In genomic region chr3:79178471-79178870, GRCh38 we compare ENCODE assay signal across 16 cellular contexts.
"Had no signal": no experiment of that assay in that cellular context is flagged by ENCODE, and none has a peak within 500 bp of the region (broad histone marks: within the 10 kb centered on the region; RNA-seq: fewer than 3 reads in every experiment).

No MANE protein-coding gene starts in this region.

- H3K27me3 Mint-ChIP-seq: activated CD4-positive, alpha-beta T cell treated with anti-CD3 and anti-CD28 coated beads for 36 hours; activated CD8-positive, alpha-beta T cell treated with anti-CD3 and anti-CD28 coated beads for 36 hours; memory B cell; stimulated activated naive CD8-positive, alpha-beta T cell treated with anti-CD3 and anti-CD28 coated beads, Interleukin-15, Interleukin-2, amounts not matched to agents 100 ng/mL and 50 ng/mL, for 24 hours had no signal

- H3K9me3 Mint-ChIP-seq: nephron; stimulated activated naive CD8-positive, alpha-beta T cell treated with anti-CD3 and anti-CD28 coated beads, Interleukin-15, Interleukin-2, amounts not matched to agents 100 ng/mL and 50 ng/mL, for 24 hours had no signal

- H3K4me1 Mint-ChIP-seq: activated CD4-positive, alpha-beta T cell treated with anti-CD3 and anti-CD28 coated beads for 36 hours; memory B cell had no signal

- DNase-seq: activated CD4-positive, alpha-beta T cell treated with anti-CD3 and anti-CD28 coated beads for 36 hours; activated CD8-positive, alpha-beta T cell treated with anti-CD3 and anti-CD28 coated beads for 36 hours; activated naive CD4-positive, alpha-beta T cell; colonic mucosa; effector CD4-positive, alpha-beta T cell; heart right ventricle; islet precursor cell; left lung; stimulated activated CD4-positive, alpha-beta T cell treated with anti-CD3 and anti-CD28 coated beads, Interleukin-15, amount 100 ng/mL, for 24 hours; stimulated activated CD4-positive, alpha-beta T cell treated with anti-CD3 and anti-CD28 coated beads, Interleukin-4, amount 100 ng/mL, for 24 hours; testis; upper lobe of right lung had no signal

- H3K4me3 Mint-ChIP-seq: activated CD4-positive, alpha-beta T cell treated with anti-CD3 and anti-CD28 coated beads for 36 hours; activated CD8-positive, alpha-beta T cell treated with anti-CD3 and anti-CD28 coated beads for 36 hours; activated T-helper 1 cell treated with anti-CD3 and anti-CD28 coated beads, Interleukin-12 subunit alpha, Interleukin-12 subunit beta, Interleukin-2, Interleukin-4 antibody, amounts not matched to agents 30 ng/mL and 10 ng/mL and 1 ng/mL, durations not matched to agents 14 hours and 24 hours and 36 hours; memory B cell; nephron; stimulated activated naive CD8-positive, alpha-beta T cell treated with anti-CD3 and anti-CD28 coated beads, Interleukin-15, Interleukin-2, amounts not matched to agents 100 ng/mL and 50 ng/mL, for 24 hours had no signal

- H3K36me3 Mint-ChIP-seq: memory B cell had no signal

- H3K27ac Mint-ChIP-seq: activated CD4-positive, alpha-beta T cell treated with anti-CD3 and anti-CD28 coated beads for 36 hours; activated CD8-positive, alpha-beta T cell treated with anti-CD3 and anti-CD28 coated beads for 36 hours; activated T-helper 1 cell treated with anti-CD3 and anti-CD28 coated beads, Interleukin-12 subunit alpha, Interleukin-12 subunit beta, Interleukin-2, Interleukin-4 antibody, amounts not matched to agents 30 ng/mL and 10 ng/mL and 1 ng/mL, durations not matched to agents 14 hours and 24 hours and 36 hours; memory B cell; nephron; stimulated activated naive CD8-positive, alpha-beta T cell treated with anti-CD3 and anti-CD28 coated beads, Interleukin-15, Interleukin-2, amounts not matched to agents 100 ng/mL and 50 ng/mL, for 24 hours had no signal
